In genomic region chr7:101550641-101551531, GRCh38 we compare ENCODE assay signal across 1 cellular context.
TF ChIP-seq lines count a peak whose summit lies in the region.

No MANE protein-coding gene starts in this region.

TF ChIP-seq in SK-N-SH, 30 proteins besides CTCF, POLR2A, EP300 and RAD21 (continued from another document):
- TF ChIP-seq RXRA (IDR thresholded peaks at IDR 0.05; ENCODE audit: borderline replicate concordance, low read depth) (no peak), ELF1 (IDR thresholded peaks at IDR 0.05) (no peak), RFX5 (IDR thresholded peaks at IDR 0.05; ENCODE audit: low read length) (no peak), NRF1 (IDR thresholded peaks at IDR 0.05; ENCODE audit: low read depth, low read length) (no peak), RCOR1 (IDR thresholded peaks at IDR 0.05; ENCODE audit: low read length) (no peak), MEF2A (IDR thresholded peaks at IDR 0.05; ENCODE audit: borderline replicate concordance, low read depth) (no peak), USF2 (IDR thresholded peaks at IDR 0.05; ENCODE audit: borderline replicate concordance, low read depth, low read length) (no peak)
